In the genomic region with DNA sequence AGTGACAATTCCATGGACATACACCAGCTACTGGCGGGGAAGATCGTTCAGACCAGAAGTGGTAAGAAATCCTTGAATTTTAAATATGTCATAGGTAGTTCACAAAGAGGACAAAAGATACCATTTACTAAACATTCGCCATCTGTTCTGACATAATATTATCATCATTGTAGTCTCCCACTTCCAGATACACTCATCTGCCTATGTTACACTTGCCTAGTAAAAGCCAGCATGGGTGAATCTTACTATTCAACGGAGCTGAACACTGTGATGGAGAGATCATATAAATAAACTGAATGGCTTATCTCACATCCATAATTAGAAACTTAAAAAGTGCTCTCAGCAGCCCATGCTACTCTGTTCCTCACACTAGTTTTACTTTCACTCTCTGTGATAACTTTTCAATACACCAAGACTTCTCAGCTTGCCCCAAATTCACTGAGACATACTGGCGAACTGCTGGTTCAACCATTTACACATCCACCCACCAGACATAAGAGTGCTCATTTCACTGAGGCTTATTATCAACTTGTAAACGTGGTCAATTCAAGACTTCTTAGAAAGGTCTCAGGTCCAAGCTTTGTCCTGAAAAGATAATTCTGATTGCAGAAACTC, we compare ENCODE assay signal across 1 cellular context.
TF ChIP-seq lines count a peak whose summit lies in the region.

No MANE protein-coding gene starts in this region.

TF ChIP-seq in GM23338, 12 proteins besides CTCF, POLR2A, EP300 and RAD21 (continued from another document):
- TF ChIP-seq, protein P1, sequence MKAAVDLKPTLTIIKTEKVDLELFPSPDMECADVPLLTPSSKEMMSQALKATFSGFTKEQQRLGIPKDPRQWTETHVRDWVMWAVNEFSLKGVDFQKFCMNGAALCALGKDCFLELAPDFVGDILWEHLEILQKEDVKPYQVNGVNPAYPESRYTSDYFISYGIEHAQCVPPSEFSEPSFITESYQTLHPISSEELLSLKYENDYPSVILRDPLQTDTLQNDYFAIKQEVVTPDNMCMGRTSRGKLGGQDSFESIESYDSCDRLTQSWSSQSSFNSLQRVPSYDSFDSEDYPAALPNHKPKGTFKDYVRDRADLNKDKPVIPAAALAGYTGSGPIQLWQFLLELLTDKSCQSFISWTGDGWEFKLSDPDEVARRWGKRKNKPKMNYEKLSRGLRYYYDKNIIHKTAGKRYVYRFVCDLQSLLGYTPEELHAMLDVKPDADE (IDR thresholded peaks at IDR 0.05): no peak
- TF ChIP-seq POLR2AphosphoS5 (IDR thresholded peaks at IDR 0.05; ENCODE audit: low read depth) (no peak), NANOG (IDR thresholded peaks at IDR 0.05; ENCODE audit: borderline replicate concordance) (no peak), JUNB (IDR thresholded peaks at IDR 0.05; ENCODE audit: unreplicated experiment) (no peak), CREB1 (CRISPR knock-in tag; IDR thresholded peaks at IDR 0.05; ENCODE audit: low read depth) (no peak), EZH2 (IDR thresholded peaks at IDR 0.05; ENCODE audit: low read depth, unreplicated experiment) (no peak), ZNF331 (CRISPR knock-in tag; IDR thresholded peaks at IDR 0.05; ENCODE audit: low read depth) (no peak)
- TF ChIP-seq, protein P2, sequence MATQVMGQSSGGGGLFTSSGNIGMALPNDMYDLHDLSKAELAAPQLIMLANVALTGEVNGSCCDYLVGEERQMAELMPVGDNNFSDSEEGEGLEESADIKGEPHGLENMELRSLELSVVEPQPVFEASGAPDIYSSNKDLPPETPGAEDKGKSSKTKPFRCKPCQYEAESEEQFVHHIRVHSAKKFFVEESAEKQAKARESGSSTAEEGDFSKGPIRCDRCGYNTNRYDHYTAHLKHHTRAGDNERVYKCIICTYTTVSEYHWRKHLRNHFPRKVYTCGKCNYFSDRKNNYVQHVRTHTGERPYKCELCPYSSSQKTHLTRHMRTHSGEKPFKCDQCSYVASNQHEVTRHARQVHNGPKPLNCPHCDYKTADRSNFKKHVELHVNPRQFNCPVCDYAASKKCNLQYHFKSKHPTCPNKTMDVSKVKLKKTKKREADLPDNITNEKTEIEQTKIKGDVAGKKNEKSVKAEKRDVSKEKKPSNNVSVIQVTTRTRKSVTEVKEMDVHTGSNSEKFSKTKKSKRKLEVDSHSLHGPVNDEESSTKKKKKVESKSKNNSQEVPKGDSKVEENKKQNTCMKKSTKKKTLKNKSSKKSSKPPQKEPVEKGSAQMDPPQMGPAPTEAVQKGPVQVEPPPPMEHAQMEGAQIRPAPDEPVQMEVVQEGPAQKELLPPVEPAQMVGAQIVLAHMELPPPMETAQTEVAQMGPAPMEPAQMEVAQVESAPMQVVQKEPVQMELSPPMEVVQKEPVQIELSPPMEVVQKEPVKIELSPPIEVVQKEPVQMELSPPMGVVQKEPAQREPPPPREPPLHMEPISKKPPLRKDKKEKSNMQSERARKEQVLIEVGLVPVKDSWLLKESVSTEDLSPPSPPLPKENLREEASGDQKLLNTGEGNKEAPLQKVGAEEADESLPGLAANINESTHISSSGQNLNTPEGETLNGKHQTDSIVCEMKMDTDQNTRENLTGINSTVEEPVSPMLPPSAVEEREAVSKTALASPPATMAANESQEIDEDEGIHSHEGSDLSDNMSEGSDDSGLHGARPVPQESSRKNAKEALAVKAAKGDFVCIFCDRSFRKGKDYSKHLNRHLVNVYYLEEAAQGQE (IDR thresholded peaks at IDR 0.05; ENCODE audit: unreplicated experiment): no peak
